Comparison of ENCODE assay signal across 8 cellular contexts in the genomic region with DNA sequence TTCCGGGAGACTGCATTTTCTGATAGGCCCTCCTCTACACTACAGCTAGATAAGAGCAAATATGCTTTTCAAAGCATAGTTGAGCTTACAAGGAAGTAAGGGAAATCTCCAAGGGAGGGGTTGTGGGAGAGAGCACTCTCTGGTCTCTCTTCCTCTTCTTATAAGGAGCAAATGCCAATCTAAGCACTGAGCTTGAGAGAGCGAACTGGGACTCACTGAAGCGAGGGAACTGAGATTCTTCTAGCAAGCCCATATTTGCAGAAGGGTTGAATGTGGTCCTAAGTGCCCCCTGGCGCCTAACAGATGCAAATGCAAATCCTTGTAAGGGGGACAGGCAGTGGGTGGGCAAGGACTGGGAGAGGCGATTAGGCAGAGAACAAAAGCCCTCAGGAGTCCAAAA.
A peak's percentile ranks its signal among the peaks of the same experiment; 100 is the strongest.
DNase-seq lines count a peak whose midpoint lies in the region; ATAC-seq and TF ChIP-seq lines count a peak whose summit lies in the region.

No MANE protein-coding gene starts in this region.

- intact Hi-C loops in activated CD8-positive, alpha-beta T cell treated with anti-CD3 and anti-CD28 coated beads for 36 hours (cut with micrococcal nuclease), result no loop called here
- intact Hi-C loops in ovary (cut with DNase I), result no loop called here

- H3K4me1 Mint-ChIP-seq in activated CD8-positive, alpha-beta T cell treated with anti-CD3 and anti-CD28 coated beads for 36 hours (ENCODE audit: low read depth), result no peaks in the 10 kb centered on the region

- no peaks in the 10 kb centered on the region for H3K9me3 ChIP-seq in ovary

- H3K4me1 ChIP-seq in KMS-11 (ENCODE audit: low read depth, poor library complexity, severe bottlenecking) (no peaks in the 10 kb centered on the region), ovary (ENCODE audit: insufficient read depth) (no peaks in the 10 kb centered on the region)

- H3K4me3 Mint-ChIP-seq in activated CD8-positive, alpha-beta T cell treated with anti-CD3 and anti-CD28 coated beads for 36 hours, result no peak overlapping the region

- H3K4me2 ChIP-seq in KMS-11, result no peak overlapping the region

- peaks cover 16% of the 10 kb centered on the region for H3K27me3 Mint-ChIP-seq in activated CD8-positive, alpha-beta T cell treated with anti-CD3 and anti-CD28 coated beads for 36 hours

- POLR2A ChIA-PET in activated CD8-positive, alpha-beta T cell treated with anti-CD3 and anti-CD28 coated beads for 36 hours (lab: Charles Lee), result no interaction called here

- TF ChIP-seq CTCF in GM12865 (IDR thresholded peaks at IDR 0.05; ENCODE audit: insufficient read depth, low read depth, low read length, missing control alignments) (peak; percentile 63), KMS-11 (conservative IDR thresholded peaks at IDR 0.05; ENCODE audit: low read depth, low read length) (peak; percentile 72), ovary (IDR thresholded peaks at IDR 0.05) (no peak)
- TF ChIP-seq CTCF in activated CD8-positive, alpha-beta T cell treated with anti-CD3 and anti-CD28 coated beads for 36 hours (IDR thresholded peaks at IDR 0.05), result peak; percentile 48

- H3K27ac ChIP-seq in KMS-11, result no peak overlapping the region
- no peak overlapping the region for H3K27ac ChIP-seq in ovary

- no peak for TF ChIP-seq EP300 in ovary (IDR thresholded peaks at IDR 0.05)

- H3K9me3 Mint-ChIP-seq in activated CD8-positive, alpha-beta T cell treated with anti-CD3 and anti-CD28 coated beads for 36 hours, result no peaks in the 10 kb centered on the region

- WGBS in ovary, 3 donors, result 44 to 53% (median 50%) methylated on average over 5 of the region's 5 CpGs

- H3K4me3 ChIP-seq in GM12865 (ENCODE audit: low read depth, low read length) (no peak overlapping the region), KMS-11 (IDR thresholded peaks at IDR 0.05; ENCODE audit: insufficient read depth, low read depth, low read length) (no peak overlapping the region), ovary (no peak overlapping the region)

- H4K20me1 ChIP-seq in KMS-11 (ENCODE audit: insufficient read depth), result no peaks in the 10 kb centered on the region

- no peak overlapping the region for H3K9ac ChIP-seq in KMS-11

- no peak for TF ChIP-seq POLR2A in ovary (IDR thresholded peaks at IDR 0.05)

- no peak overlapping the region for H2AFZ ChIP-seq in KMS-11 (ENCODE audit: low read depth)

- H3K36me3 ChIP-seq in KMS-11 (ENCODE audit: insufficient read depth) (no peaks in the 10 kb centered on the region), ovary (no peaks in the 10 kb centered on the region)

- CTCF ChIA-PET in activated CD8-positive, alpha-beta T cell treated with anti-CD3 and anti-CD28 coated beads for 36 hours (lab: Charles Lee), result interaction anchor here (0.8 to 2.2 kb wide), 9 partner anchors 10 to 67 kb away, joined by 3 to 9 read pairs (median 3); no protein-coding TSS in a partner anchor

- no peaks in the 10 kb centered on the region for H3K36me3 Mint-ChIP-seq in activated CD8-positive, alpha-beta T cell treated with anti-CD3 and anti-CD28 coated beads for 36 hours (ENCODE audit: low read depth)

- no peaks in the 10 kb centered on the region for H3K79me2 ChIP-seq in KMS-11 (ENCODE audit: insufficient read depth, low read depth)

- H3K27me3 ChIP-seq in KMS-11 (ENCODE audit: insufficient read depth, low read depth), result no peaks in the 10 kb centered on the region
- no peaks in the 10 kb centered on the region for H3K27me3 ChIP-seq in ovary

- ATAC-seq in GM21619 (IDR thresholded peaks at IDR 0.05; ENCODE audit: unreplicated experiment), result peak; percentile 77
- ATAC-seq in activated CD8-positive, alpha-beta T cell treated with anti-CD3 and anti-CD28 coated beads for 36 hours, result peak; percentile 64

- DNase-seq in GM12865 (ENCODE audit: low read depth), result peak; percentile 79
- DNase-seq in activated CD8-positive, alpha-beta T cell treated with anti-CD3 and anti-CD28 coated beads for 36 hours, result peak; percentile 41
- DNase-seq in iris pigment epithelial cell (ENCODE audit: low read depth), result peak; percentile 67
- DNase-seq in NCI-H146 (lab: John Stamatoyannopoulos, UW), result no peak
- no peak for DNase-seq in ovary
- no peak for DNase-seq in NK-92 treated with Interleukin-12 subunit alpha and Interleukin-12 subunit beta, amount 100 ng/mL, for 24 hours (lab: John Stamatoyannopoulos, UW)

- no peak overlapping the region for H3K27ac Mint-ChIP-seq in activated CD8-positive, alpha-beta T cell treated with anti-CD3 and anti-CD28 coated beads for 36 hours

Comparison
In these comparisons a context has a peak if more than half of its experiments do, and no peak if none do; other contexts are left out.
1. DNase-seq: peak in GM12865 (single experiment), activated CD8-positive, alpha-beta T cell treated with anti-CD3 and anti-CD28 coated beads for 36 hours (single experiment) and iris pigment epithelial cell (single experiment); none in NCI-H146 (single experiment), ovary (0 of 5) and NK-92 treated with Interleukin-12 subunit alpha and Interleukin-12 subunit beta, amount 100 ng/mL, for 24 hours (single experiment).
2. CTCF ChIP-seq: peak in GM12865 (single experiment), KMS-11 (single experiment) and activated CD8-positive, alpha-beta T cell treated with anti-CD3 and anti-CD28 coated beads for 36 hours (single experiment); none in ovary (0 of 3).